In genomic region chr3:48215876-48216275, GRCh38 we compare ENCODE assay signal across 12 cellular contexts. TPM values are rescaled to one million over a fixed set of nuclear protein-coding genes. Genes with fewer than 3 reads are reported as not detected.
DNase-seq lines count a peak whose midpoint lies in the region; ATAC-seq and TF ChIP-seq lines count a peak whose summit lies in the region.
"Had no signal": no experiment of that assay in that cellular context is flagged by ENCODE, and none has a peak within 500 bp of the region (broad histone marks: within the 10 kb centered on the region; RNA-seq: fewer than 3 reads in every experiment).

No MANE protein-coding gene starts in this region.

- H3K36me3 ChIP-seq in gastroesophageal sphincter (no peaks in the 10 kb centered on the region), mucosa of rectum (ENCODE audit: control insufficient read depth in 2 of 2, insufficient read depth in 2 of 2, low read length in 2 of 2) (no peaks in the 10 kb centered on the region), suprapubic skin (no peaks in the 10 kb centered on the region), GM23248 (ENCODE audit: low read depth) (no peaks in the 10 kb centered on the region)

- WGBS in gastroesophageal sphincter (ENCODE audit: low coverage in 1 of 2), 2 donors, result 26 to 62% methylated on average over 3 to 4 of the region's 5 CpGs
- 59% methylated on average over 5 of the region's 5 CpGs for WGBS in suprapubic skin
- 22 to 25% methylated on average over 5 of the region's 5 CpGs for WGBS in GM23248 (ENCODE audit: low coverage in 1 of 2, low lambda C conversion rate in 2 of 2, missing lambda C conversion rate in 2 of 2), 2 experiments

- H3K9me2 ChIP-seq in GM23248 (ENCODE audit: insufficient read depth), result no peaks in the 10 kb centered on the region

- H3K9ac ChIP-seq in mucosa of rectum (ENCODE audit: low read depth in 1 of 2, low read length in 2 of 2), result no peak overlapping the region
- H3K9ac ChIP-seq in GM23248, result no peak overlapping the region

- H3K4me1 ChIP-seq in gastroesophageal sphincter (peaks cover 0 to 33% (median 19%) of the 10 kb centered on the region in 3 donors), mucosa of rectum (ENCODE audit: control insufficient read depth in 2 of 2, insufficient read depth in 2 of 2, low read length in 2 of 2) (peaks cover 0 to 3% of the 10 kb centered on the region in 2 donors), suprapubic skin (peaks cover 23% of the 10 kb centered on the region), GM23248 (ENCODE audit: insufficient read depth) (0 out of 2 replicates have a peak, but pooled peaks cover 4% of the 10 kb centered on the region)

- H3K79me2 ChIP-seq in GM23248 (ENCODE audit: insufficient read depth), result no peaks in the 10 kb centered on the region

- no peak for TF ChIP-seq POLR2A in gastroesophageal sphincter (IDR thresholded peaks at IDR 0.05)
- TF ChIP-seq POLR2A in suprapubic skin (IDR thresholded peaks at IDR 0.05), result no peak

- H4K20me1 ChIP-seq in GM23248 (ENCODE audit: insufficient read depth), result no peaks in the 10 kb centered on the region

- H3K4me3 ChIP-seq in gastroesophageal sphincter (no peak overlapping the region), mucosa of rectum (ENCODE audit: low read length in 2 of 2) (no peak overlapping the region), suprapubic skin (no peak overlapping the region), GM23248 (no peak overlapping the region)

- DNase-seq in suprapubic skin (ENCODE audit: low spot score in 2 of 2), result no peak
- no peak for DNase-seq in GM23248
- no peak for DNase-seq in NCI-H2107 treated with DMSO at 0.1 percent for 48 hours (lab: John Stamatoyannopoulos, UW; ENCODE audit: unreplicated experiment)
- DNase-seq in NCI-H748 (lab: John Stamatoyannopoulos, UW; ENCODE audit: unreplicated experiment), result no peak
- DNase-seq: activated naive CD8-positive, alpha-beta T cell treated with anti-CD3 and anti-CD28 coated beads, Interleukin-2, amount 10 ng/mL, durations not matched to agents 7 days and 5 days; dermis blood vessel endothelial cell; NCI-H2171; nephron progenitor cell had no signal

- in situ Hi-C loops in GM23248 (cut with MboI), result no loop called here

- H2AFZ ChIP-seq in GM23248, result no peak overlapping the region

- H3K27ac ChIP-seq in VCaP, result peak overlapping the region; percentile 49; the same call in 1 of the 2 replicates
- H3K27ac ChIP-seq in gastroesophageal sphincter, result peak overlapping the region in 3 of 4 donors; percentile 62 to 72 (median 72)
- H3K27ac ChIP-seq in mucosa of rectum (ENCODE audit: low read depth in 2 of 2, low read length in 2 of 2), result peak overlapping the region; percentile 38 to 57
- peak overlapping the region; percentile 67 for H3K27ac ChIP-seq in suprapubic skin
- no peak overlapping the region for H3K27ac ChIP-seq in GM23248

- H3K27me3 ChIP-seq in gastroesophageal sphincter, result no peaks in the 10 kb centered on the region
- H3K27me3 ChIP-seq in mucosa of rectum (ENCODE audit: control insufficient read depth in 2 of 2, insufficient read depth in 2 of 2, low read length in 2 of 2), result no peaks in the 10 kb centered on the region
- H3K27me3 ChIP-seq in suprapubic skin, result no peaks in the 10 kb centered on the region
- H3K27me3 ChIP-seq in GM23248 (replicated peaks; ENCODE audit: insufficient read depth), result no peaks in the 10 kb centered on the region

- TF ChIP-seq CTCF in VCaP (conservative IDR thresholded peaks at IDR 0.05) (no peak), gastroesophageal sphincter (IDR thresholded peaks at IDR 0.05) (no peak), suprapubic skin (IDR thresholded peaks at IDR 0.05) (no peak)

- H3F3A ChIP-seq in GM23248 (ENCODE audit: insufficient read depth), result peaks cover 7% of the 10 kb centered on the region; the same call in 1 of the 2 replicates

- H3K9me3 ChIP-seq in gastroesophageal sphincter, result no peaks in the 10 kb centered on the region
- H3K9me3 ChIP-seq in mucosa of rectum (ENCODE audit: control insufficient read depth in 2 of 2, low read length in 2 of 2), result no peaks in the 10 kb centered on the region
- H3K9me3 ChIP-seq in suprapubic skin, result no peaks in the 10 kb centered on the region
- H3K9me3 ChIP-seq in GM23248 (ENCODE audit: low read depth), result no peaks in the 10 kb centered on the region

- no peak for TF ChIP-seq EP300 in gastroesophageal sphincter (IDR thresholded peaks at IDR 0.05)
- TF ChIP-seq EP300 in suprapubic skin (IDR thresholded peaks at IDR 0.05), result no peak

- peak; percentile 80 for ATAC-seq in gastroesophageal sphincter
- ATAC-seq in HG03045 (IDR thresholded peaks at IDR 0.05; ENCODE audit: unreplicated experiment), result no peak

- no peak overlapping the region for H3K4me2 ChIP-seq in GM23248 (ENCODE audit: unreplicated experiment)

RNA-seq across cellular contexts. Expression of gene CAMP, which starts 7.4 kb away (rescaled TPM):
- total RNA-seq in gastroesophageal sphincter, result not detected
- not detected for total RNA-seq in suprapubic skin
- not detected in 2 replicates for total RNA-seq in GM23248 (2014; rRNA removed; shearing (Covaris generic))
- polyA plus RNA-seq in GM23248 (2016; fragmentation: Nextera tagmentation; extraction: Ambion mirVana), result not detected in 2 replicates
- total RNA-seq: activated naive CD8-positive, alpha-beta T cell treated with anti-CD3 and anti-CD28 coated beads, Interleukin-2, amount 10 ng/mL, durations not matched to agents 7 days and 5 days; dermis blood vessel endothelial cell had no signal

RNA-seq across cellular contexts. Expression of gene ZNF589, which starts 25.0 kb away (rescaled TPM):
- 10 to 100 TPM in 1 of 4 donors, 1 to 10 TPM in 3; 5.8 to 16.2 (median 8.0) TPM for total RNA-seq in gastroesophageal sphincter
- total RNA-seq in suprapubic skin, result 10 to 100 TPM in 3 of 4 donors, 1 to 10 TPM in 1; 8.7 to 25.2 (median 14.6) TPM
- 1.9 and 2.3 TPM in 2 replicates for total RNA-seq in GM23248 (2014; rRNA removed; shearing (Covaris generic))
- polyA plus RNA-seq in GM23248 (2016; fragmentation: Nextera tagmentation; extraction: Ambion mirVana), result 2.2 and 2.4 TPM in 2 replicates

RNA-seq across cellular contexts. Expression of gene CDC25A, which starts 27.7 kb away (rescaled TPM):
- total RNA-seq in gastroesophageal sphincter, result 1 to 10 TPM in 1 of 4 donors, under 1 TPM in 1, not detected in 2; 0.40 to 1.7 TPM
- total RNA-seq in suprapubic skin, result 1 to 10 TPM in 1 of 4 donors, under 1 TPM in 2, not detected in 1; 0.55 to 6.8 (median 0.98) TPM
- total RNA-seq in GM23248 (2014; rRNA removed; shearing (Covaris generic)), result 4.3 and 4.6 TPM in 2 replicates
- polyA plus RNA-seq in GM23248 (2016; fragmentation: Nextera tagmentation; extraction: Ambion mirVana), result 1.5 TPM in 2 replicates
